In the genomic region with DNA sequence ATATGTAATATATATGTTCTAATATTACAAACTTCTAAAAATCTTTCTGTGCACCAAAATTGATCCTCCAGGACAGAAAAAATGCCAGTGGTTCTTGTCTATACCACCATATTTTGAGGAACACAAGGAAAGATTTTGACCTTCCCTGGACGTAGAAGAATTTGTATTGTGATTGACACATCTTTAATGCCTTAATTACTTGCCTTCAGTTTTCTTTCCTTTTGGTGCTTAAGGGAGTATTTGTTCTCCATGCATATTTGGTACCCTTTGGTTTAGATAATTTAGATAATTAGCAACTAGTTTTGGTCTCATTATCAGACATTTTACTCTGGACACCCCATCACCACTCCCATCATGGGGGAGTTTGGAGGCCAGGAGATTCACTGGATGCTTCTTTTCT, we compare ENCODE assay signal across 1 cellular context.
TF ChIP-seq lines count a peak whose summit lies in the region.

No MANE protein-coding gene starts in this region.

TF ChIP-seq in SK-N-SH, 30 proteins besides CTCF, POLR2A, EP300 and RAD21:
- TF ChIP-seq POLR2AphosphoS5 (IDR thresholded peaks at IDR 0.05; ENCODE audit: low read depth, low read length), result no peak
- TF ChIP-seq MAX (IDR thresholded peaks at IDR 0.05; ENCODE audit: low read depth), result no peak
- TF ChIP-seq SMC3 (IDR thresholded peaks at IDR 0.05; ENCODE audit: low read depth, low read length), result no peak
- TF ChIP-seq RCOR1 (IDR thresholded peaks at IDR 0.05; ENCODE audit: low read length), result no peak
- no peak for TF ChIP-seq FOXM1 (IDR thresholded peaks at IDR 0.05; ENCODE audit: low read depth)
- no peak for TF ChIP-seq NFIC (IDR thresholded peaks at IDR 0.05; ENCODE audit: borderline replicate concordance)
- TF ChIP-seq, protein P1, sequence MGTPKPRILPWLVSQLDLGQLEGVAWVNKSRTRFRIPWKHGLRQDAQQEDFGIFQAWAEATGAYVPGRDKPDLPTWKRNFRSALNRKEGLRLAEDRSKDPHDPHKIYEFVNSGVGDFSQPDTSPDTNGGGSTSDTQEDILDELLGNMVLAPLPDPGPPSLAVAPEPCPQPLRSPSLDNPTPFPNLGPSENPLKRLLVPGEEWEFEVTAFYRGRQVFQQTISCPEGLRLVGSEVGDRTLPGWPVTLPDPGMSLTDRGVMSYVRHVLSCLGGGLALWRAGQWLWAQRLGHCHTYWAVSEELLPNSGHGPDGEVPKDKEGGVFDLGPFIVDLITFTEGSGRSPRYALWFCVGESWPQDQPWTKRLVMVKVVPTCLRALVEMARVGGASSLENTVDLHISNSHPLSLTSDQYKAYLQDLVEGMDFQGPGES (IDR thresholded peaks at IDR 0.05; ENCODE audit: low read depth, low read length), result no peak
- no peak for TF ChIP-seq GATA2 (CRISPR knock-in tag; IDR thresholded peaks at IDR 0.05)
- TF ChIP-seq, protein P2, sequence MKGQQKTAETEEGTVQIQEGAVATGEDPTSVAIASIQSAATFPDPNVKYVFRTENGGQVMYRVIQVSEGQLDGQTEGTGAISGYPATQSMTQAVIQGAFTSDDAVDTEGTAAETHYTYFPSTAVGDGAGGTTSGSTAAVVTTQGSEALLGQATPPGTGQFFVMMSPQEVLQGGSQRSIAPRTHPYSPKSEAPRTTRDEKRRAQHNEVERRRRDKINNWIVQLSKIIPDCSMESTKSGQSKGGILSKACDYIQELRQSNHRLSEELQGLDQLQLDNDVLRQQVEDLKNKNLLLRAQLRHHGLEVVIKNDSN (IDR thresholded peaks at IDR 0.05; ENCODE audit: borderline replicate concordance, low read depth), result no peak
- no peak for TF ChIP-seq SIN3A (IDR thresholded peaks at IDR 0.05; ENCODE audit: borderline replicate concordance, low read depth, low read length)
- no peak for TF ChIP-seq USF2 (IDR thresholded peaks at IDR 0.05; ENCODE audit: borderline replicate concordance, low read depth, low read length)
- no peak for TF ChIP-seq REST (IDR thresholded peaks at IDR 0.05; ENCODE audit: low read depth, low read length)
- TF ChIP-seq YY1 (IDR thresholded peaks at IDR 0.05; ENCODE audit: low read depth), result no peak
- TF ChIP-seq RXRA (IDR thresholded peaks at IDR 0.05; ENCODE audit: borderline replicate concordance, low read depth), result no peak
- TF ChIP-seq TAF1 (IDR thresholded peaks at IDR 0.05; ENCODE audit: borderline replicate concordance, low read depth, low read length), result no peak
- TF ChIP-seq MXI1 (IDR thresholded peaks at IDR 0.05; ENCODE audit: low read depth, low read length), result no peak
- no peak for TF ChIP-seq NRF1 (IDR thresholded peaks at IDR 0.05; ENCODE audit: low read depth, low read length)
- TF ChIP-seq MEF2A (IDR thresholded peaks at IDR 0.05; ENCODE audit: borderline replicate concordance, low read depth), result no peak
- no peak for TF ChIP-seq TEAD4 (IDR thresholded peaks at IDR 0.05; ENCODE audit: borderline replicate concordance, insufficient read depth)
